Comparison of ENCODE assay signal across 11 cellular contexts in genomic region chr1:17485280-17485679, GRCh38. TPM values are rescaled to one million over a fixed set of nuclear protein-coding genes. Genes with fewer than 3 reads are reported as not detected.
DNase-seq lines count a peak whose midpoint lies in the region; ATAC-seq and TF ChIP-seq lines count a peak whose summit lies in the region.
"Had no signal": no experiment of that assay in that cellular context is flagged by ENCODE, and none has a peak within 500 bp of the region (broad histone marks: within the 10 kb centered on the region; RNA-seq: fewer than 3 reads in every experiment).

No MANE protein-coding gene starts in this region.

- H3K36me3 ChIP-seq in WERI-Rb-1 (no peaks in the 10 kb centered on the region), kidney epithelial cell (ENCODE audit: control insufficient read depth, insufficient read depth, low read length) (no peaks in the 10 kb centered on the region)
- H3K36me3 ChIP-seq: pancreas had no signal

- in situ Hi-C loops in GM13977 (cut with MboI; ENCODE audit: low pct_unique_long_range_greater_than_20kb, low sequenced_read_pairs, unreplicated experiment): no loop called here

- H3K9me3 ChIP-seq in WERI-Rb-1 (ENCODE audit: severe bottlenecking): no peaks in the 10 kb centered on the region
- H3K9me3 ChIP-seq: pancreas had no signal

- TF ChIP-seq CTCF in C4-2B (conservative IDR thresholded peaks at IDR 0.05) (peak; percentile 15), GM13977 (IDR thresholded peaks at IDR 0.05; ENCODE audit: extremely low read depth, insufficient read depth, missing control alignments) (peak; percentile 45), WERI-Rb-1 (IDR thresholded peaks at IDR 0.05; ENCODE audit: low read depth, low read length) (peak; percentile 73), kidney epithelial cell (IDR thresholded peaks at IDR 0.05; ENCODE audit: insufficient read depth, low read length, poor library complexity, severe bottlenecking) (peak; percentile 50)

- no peak overlapping the region for H3K27ac ChIP-seq in C4-2B
- no peak overlapping the region for H3K27ac ChIP-seq in WERI-Rb-1
- H3K27ac ChIP-seq: pancreas had no signal

- DNase-seq in GM13977 (ENCODE audit: low spot score): no peak
- peak; percentile 39 for DNase-seq in WERI-Rb-1
- DNase-seq in kidney epithelial cell (ENCODE audit: low read depth): no peak
- DNase-seq in germinal center (ENCODE audit: low spot score): no peak
- DNase-seq in globus pallidus (ENCODE audit: low spot score): no peak
- DNase-seq: NCI-H526 treated with DMSO at 0.1 percent for 48 hours; pancreas; stimulated activated naive B cell treated with anti-CD40 and anti-IgM and Interleukin-4, amounts not matched to agents 10 μg/mL and 1 μg/mL and 100 μg/mL, for 72 hours had no signal

- ATAC-seq in GM18868 (IDR thresholded peaks at IDR 0.05; ENCODE audit: unreplicated experiment): no peak
- no peak for ATAC-seq in HG03095 (IDR thresholded peaks at IDR 0.05; ENCODE audit: unreplicated experiment)
- ATAC-seq: stimulated activated naive B cell treated with anti-CD40 and anti-IgM and Interleukin-4, amounts not matched to agents 10 μg/mL and 1 μg/mL and 100 μg/mL, for 72 hours had no signal

- no peaks in the 10 kb centered on the region for H3K27me3 ChIP-seq in WERI-Rb-1 (ENCODE audit: insufficient read depth, low read depth, severe bottlenecking)
- H3K27me3 ChIP-seq in kidney epithelial cell (ENCODE audit: control insufficient read depth, insufficient read depth, low read length): no peaks in the 10 kb centered on the region
- H3K27me3 ChIP-seq: pancreas had no signal

- H3K4me3 ChIP-seq in WERI-Rb-1 (ENCODE audit: low read depth, low read length) (no peak overlapping the region), kidney epithelial cell (ENCODE audit: low read depth, low read length) (no peak overlapping the region)
- H3K4me3 ChIP-seq: pancreas had no signal

RNA-seq across cellular contexts. Expression of gene RCC2, which starts 45.8 kb away (rescaled TPM):
- 80.2 and 80.8 TPM in 2 replicates for total RNA-seq in kidney epithelial cell

RNA-seq across cellular contexts. Expression of gene ARHGEF10L, which starts 54.2 kb away (rescaled TPM):
- 23.5 and 29.5 TPM in 2 replicates for total RNA-seq in kidney epithelial cell

Comparison
In these comparisons a context has a peak if more than half of its experiments do, and no peak if none do; other contexts are left out.
1. CTCF ChIP-seq: peak in every context shown above with its lines; median percentile 73 in WERI-Rb-1; 50 in kidney epithelial cell; 45 in GM13977; 15 in C4-2B.